ENCODE assay signal across 1 cellular context in the genomic region with DNA sequence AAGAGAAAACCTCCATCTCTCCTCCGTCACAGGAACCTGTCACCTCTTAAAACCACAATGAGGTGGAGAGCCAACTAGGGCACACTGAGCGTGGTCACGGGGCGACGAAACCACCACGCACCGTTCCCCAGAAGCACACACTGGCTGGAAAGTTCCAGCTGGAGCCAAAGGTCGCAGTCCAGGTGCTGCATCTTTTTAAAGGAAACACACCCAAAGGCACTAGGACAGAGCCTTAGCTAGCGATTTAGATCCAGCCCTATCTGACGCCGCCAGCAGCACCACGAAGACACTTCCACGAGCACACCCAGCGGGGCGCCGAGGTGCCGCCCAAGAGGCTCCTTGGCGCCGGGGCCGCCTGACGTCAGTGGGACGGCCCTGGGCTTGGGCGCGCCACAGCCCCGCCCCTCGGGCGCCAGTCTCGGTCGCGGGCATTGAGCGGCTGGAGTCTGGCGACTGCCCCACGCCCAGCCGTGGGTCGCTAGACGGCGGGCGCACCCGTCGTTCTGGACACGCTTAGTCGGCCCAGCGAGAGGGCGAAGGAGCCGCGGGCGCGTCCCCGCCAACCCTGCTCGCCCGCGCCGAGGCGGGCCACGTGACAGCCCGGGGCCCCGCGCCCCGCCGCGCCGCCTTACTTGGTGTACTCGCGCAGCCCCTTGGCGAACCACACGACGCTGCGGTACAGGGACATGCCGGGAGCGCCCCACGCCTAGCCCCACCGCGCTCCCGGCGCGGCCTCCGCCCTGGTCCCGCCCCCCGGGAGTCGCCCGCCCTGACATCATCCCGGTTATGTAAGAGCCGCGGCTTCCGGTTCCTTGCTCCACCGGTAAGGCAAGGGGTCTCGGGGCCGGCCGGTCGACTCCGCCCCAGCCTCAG.
A peak's percentile ranks its signal among the peaks of the same experiment; 100 is the strongest.
TF ChIP-seq lines count a peak whose summit lies in the region.

A gene with protein sequence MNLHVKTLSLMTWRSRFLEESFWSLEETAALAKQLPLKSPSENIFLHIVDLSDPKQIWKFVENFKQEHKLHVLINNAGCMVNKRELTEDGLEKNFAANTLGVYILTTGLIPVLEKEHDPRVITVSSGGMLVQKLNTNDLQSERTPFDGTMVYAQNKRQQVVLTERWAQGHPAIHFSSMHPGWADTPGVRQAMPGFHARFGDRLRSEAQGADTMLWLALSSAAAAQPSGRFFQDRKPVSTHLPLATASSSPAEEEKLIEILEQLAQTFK (minus strand): TSS at position 742 of the 873 bp plus-strand sequence. CDS start 4,504 bp downstream, outside the sequence.

TF ChIP-seq in HEK293, 187 proteins besides CTCF, POLR2A, EP300 and RAD21 (continued from another document and continues in another):
- TF ChIP-seq, protein P1, sequence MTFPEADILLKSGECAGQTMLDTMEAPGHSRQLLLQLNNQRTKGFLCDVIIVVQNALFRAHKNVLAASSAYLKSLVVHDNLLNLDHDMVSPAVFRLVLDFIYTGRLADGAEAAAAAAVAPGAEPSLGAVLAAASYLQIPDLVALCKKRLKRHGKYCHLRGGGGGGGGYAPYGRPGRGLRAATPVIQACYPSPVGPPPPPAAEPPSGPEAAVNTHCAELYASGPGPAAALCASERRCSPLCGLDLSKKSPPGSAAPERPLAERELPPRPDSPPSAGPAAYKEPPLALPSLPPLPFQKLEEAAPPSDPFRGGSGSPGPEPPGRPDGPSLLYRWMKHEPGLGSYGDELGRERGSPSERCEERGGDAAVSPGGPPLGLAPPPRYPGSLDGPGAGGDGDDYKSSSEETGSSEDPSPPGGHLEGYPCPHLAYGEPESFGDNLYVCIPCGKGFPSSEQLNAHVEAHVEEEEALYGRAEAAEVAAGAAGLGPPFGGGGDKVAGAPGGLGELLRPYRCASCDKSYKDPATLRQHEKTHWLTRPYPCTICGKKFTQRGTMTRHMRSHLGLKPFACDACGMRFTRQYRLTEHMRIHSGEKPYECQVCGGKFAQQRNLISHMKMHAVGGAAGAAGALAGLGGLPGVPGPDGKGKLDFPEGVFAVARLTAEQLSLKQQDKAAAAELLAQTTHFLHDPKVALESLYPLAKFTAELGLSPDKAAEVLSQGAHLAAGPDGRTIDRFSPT (tag by site-specific recombination; IDR thresholded peaks at IDR 0.05) = peak; percentile 97
- TF ChIP-seq TSHZ1 (tag by site-specific recombination; IDR thresholded peaks at IDR 0.05; ENCODE audit: borderline replicate concordance) = no peak
- TF ChIP-seq ZNF660 (tag by site-specific recombination; IDR thresholded peaks at IDR 0.05) = peak; percentile 64; the same call in 1 of the 2 replicates
- peak; percentile 74 for TF ChIP-seq KLF8 (tag by site-specific recombination; IDR thresholded peaks at IDR 0.05)
- peak; percentile 58; the same call in 1 of the 2 replicates for TF ChIP-seq ZEB2 (tag by site-specific recombination; IDR thresholded peaks at IDR 0.05)
- TF ChIP-seq, protein P2, sequence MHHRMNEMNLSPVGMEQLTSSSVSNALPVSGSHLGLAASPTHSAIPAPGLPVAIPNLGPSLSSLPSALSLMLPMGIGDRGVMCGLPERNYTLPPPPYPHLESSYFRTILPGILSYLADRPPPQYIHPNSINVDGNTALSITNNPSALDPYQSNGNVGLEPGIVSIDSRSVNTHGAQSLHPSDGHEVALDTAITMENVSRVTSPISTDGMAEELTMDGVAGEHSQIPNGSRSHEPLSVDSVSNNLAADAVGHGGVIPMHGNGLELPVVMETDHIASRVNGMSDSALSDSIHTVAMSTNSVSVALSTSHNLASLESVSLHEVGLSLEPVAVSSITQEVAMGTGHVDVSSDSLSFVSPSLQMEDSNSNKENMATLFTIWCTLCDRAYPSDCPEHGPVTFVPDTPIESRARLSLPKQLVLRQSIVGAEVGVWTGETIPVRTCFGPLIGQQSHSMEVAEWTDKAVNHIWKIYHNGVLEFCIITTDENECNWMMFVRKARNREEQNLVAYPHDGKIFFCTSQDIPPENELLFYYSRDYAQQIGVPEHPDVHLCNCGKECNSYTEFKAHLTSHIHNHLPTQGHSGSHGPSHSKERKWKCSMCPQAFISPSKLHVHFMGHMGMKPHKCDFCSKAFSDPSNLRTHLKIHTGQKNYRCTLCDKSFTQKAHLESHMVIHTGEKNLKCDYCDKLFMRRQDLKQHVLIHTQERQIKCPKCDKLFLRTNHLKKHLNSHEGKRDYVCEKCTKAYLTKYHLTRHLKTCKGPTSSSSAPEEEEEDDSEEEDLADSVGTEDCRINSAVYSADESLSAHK (tag by site-specific recombination; IDR thresholded peaks at IDR 0.05) = peak; percentile 73; the same call in 1 of the 2 replicates
- TF ChIP-seq ZNF221 (tag by site-specific recombination; IDR thresholded peaks at IDR 0.05; ENCODE audit: borderline replicate concordance) = no peak
- TF ChIP-seq ZNF600 (tag by site-specific recombination; IDR thresholded peaks at IDR 0.05) = no peak
- no peak for TF ChIP-seq SALL2 (tag by site-specific recombination; IDR thresholded peaks at IDR 0.05; ENCODE audit: borderline replicate concordance)
- no peak for TF ChIP-seq SETDB1 (IDR thresholded peaks at IDR 0.05; ENCODE audit: insufficient read length, low read length)
- TF ChIP-seq ZNF561 (tag by site-specific recombination; IDR thresholded peaks at IDR 0.05; ENCODE audit: borderline replicate concordance) = peak; percentile 96
- TF ChIP-seq ZNF112 (tag by site-specific recombination; IDR thresholded peaks at IDR 0.05) = no peak
- TF ChIP-seq ZNF529 (tag by site-specific recombination; IDR thresholded peaks at IDR 0.05; ENCODE audit: insufficient replicate concordance) = no peak
- TF ChIP-seq ZNF394 (tag by site-specific recombination; IDR thresholded peaks at IDR 0.05; ENCODE audit: borderline replicate concordance) = 0 out of 2 replicates have a peak, but pooled peaks have one; percentile 15
- TF ChIP-seq ZNF548 (tag by site-specific recombination; IDR thresholded peaks at IDR 0.05) = no peak
- TF ChIP-seq ZSCAN30 (tag by site-specific recombination; IDR thresholded peaks at IDR 0.05) = peak; percentile 66
- no peak for TF ChIP-seq ZBTB49 (tag by site-specific recombination; IDR thresholded peaks at IDR 0.05; ENCODE audit: low read depth)
- no peak for TF ChIP-seq MEIS1 (CRISPR knock-in tag; IDR thresholded peaks at IDR 0.05; ENCODE audit: borderline replicate concordance)
- TF ChIP-seq, protein P3, sequence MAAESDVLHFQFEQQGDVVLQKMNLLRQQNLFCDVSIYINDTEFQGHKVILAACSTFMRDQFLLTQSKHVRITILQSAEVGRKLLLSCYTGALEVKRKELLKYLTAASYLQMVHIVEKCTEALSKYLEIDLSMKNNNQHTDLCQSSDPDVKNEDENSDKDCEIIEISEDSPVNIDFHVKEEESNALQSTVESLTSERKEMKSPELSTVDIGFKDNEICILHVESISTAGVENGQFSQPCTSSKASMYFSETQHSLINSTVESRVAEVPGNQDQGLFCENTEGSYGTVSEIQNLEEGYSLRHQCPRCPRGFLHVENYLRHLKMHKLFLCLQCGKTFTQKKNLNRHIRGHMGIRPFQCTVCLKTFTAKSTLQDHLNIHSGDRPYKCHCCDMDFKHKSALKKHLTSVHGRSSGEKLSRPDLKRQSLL (tag by site-specific recombination; IDR thresholded peaks at IDR 0.05) = peak; percentile 53; the same call in 1 of the 2 replicates
- no peak for TF ChIP-seq ZNF707 (tag by site-specific recombination; IDR thresholded peaks at IDR 0.05)
- no peak for TF ChIP-seq REPIN1 (tag by site-specific recombination; IDR thresholded peaks at IDR 0.05; ENCODE audit: low read depth)
- no peak for TF ChIP-seq ZNF555 (tag by site-specific recombination; conservative IDR thresholded peaks at IDR 0.05)
- no peak; the same call in 1 of the 2 replicates for TF ChIP-seq OSR2 (tag by site-specific recombination; IDR thresholded peaks at IDR 0.05)
- no peak for TF ChIP-seq YY2 (tag by site-specific recombination; IDR thresholded peaks at IDR 0.05)
- no peak for TF ChIP-seq BCL6B (tag by site-specific recombination; IDR thresholded peaks at IDR 0.05)
- TF ChIP-seq ZNF777 (tag by site-specific recombination; IDR thresholded peaks at IDR 0.05; ENCODE audit: borderline replicate concordance) = no peak
- no peak for TF ChIP-seq ZNF132 (tag by site-specific recombination; IDR thresholded peaks at IDR 0.05; ENCODE audit: borderline replicate concordance)
- TF ChIP-seq ZNF530 (tag by site-specific recombination; IDR thresholded peaks at IDR 0.05; ENCODE audit: low read depth) = no peak
- TF ChIP-seq GLIS1 (tag by site-specific recombination; IDR thresholded peaks at IDR 0.05) = peak; percentile 81
- TF ChIP-seq ZNF658 (tag by site-specific recombination; IDR thresholded peaks at IDR 0.05) = no peak
- no peak for TF ChIP-seq TCF7L2 (IDR thresholded peaks at IDR 0.05; ENCODE audit: borderline replicate concordance, low read depth, low read length)
- no peak for TF ChIP-seq ZNF19 (tag by site-specific recombination; IDR thresholded peaks at IDR 0.05; ENCODE audit: low read depth)
- peak; percentile 17; the same call in 1 of the 2 replicates for TF ChIP-seq ZNF692 (tag by site-specific recombination; IDR thresholded peaks at IDR 0.05)
- no peak for TF ChIP-seq TRIM28 (IDR thresholded peaks at IDR 0.05; ENCODE audit: borderline replicate concordance, low read length)
- no peak for TF ChIP-seq ZNF792 (tag by site-specific recombination; IDR thresholded peaks at IDR 0.05)
- no peak for TF ChIP-seq ZNF140 (tag by site-specific recombination; IDR thresholded peaks at IDR 0.05)
- TF ChIP-seq ZNF558 (tag by site-specific recombination; IDR thresholded peaks at IDR 0.05) = no peak
- TF ChIP-seq, protein P4, sequence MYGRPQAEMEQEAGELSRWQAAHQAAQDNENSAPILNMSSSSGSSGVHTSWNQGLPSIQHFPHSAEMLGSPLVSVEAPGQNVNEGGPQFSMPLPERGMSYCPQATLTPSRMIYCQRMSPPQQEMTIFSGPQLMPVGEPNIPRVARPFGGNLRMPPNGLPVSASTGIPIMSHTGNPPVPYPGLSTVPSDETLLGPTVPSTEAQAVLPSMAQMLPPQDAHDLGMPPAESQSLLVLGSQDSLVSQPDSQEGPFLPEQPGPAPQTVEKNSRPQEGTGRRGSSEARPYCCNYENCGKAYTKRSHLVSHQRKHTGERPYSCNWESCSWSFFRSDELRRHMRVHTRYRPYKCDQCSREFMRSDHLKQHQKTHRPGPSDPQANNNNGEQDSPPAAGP (tag by site-specific recombination; IDR thresholded peaks at IDR 0.05) = peak; percentile 61; the same call in 1 of the 2 replicates
- peak; percentile 52 for TF ChIP-seq ZIC2 (tag by site-specific recombination; IDR thresholded peaks at IDR 0.05)
- no peak for TF ChIP-seq ZNF473 (tag by site-specific recombination; IDR thresholded peaks at IDR 0.05)
